8 cellular contexts compared by ENCODE assay signal in the genomic region with DNA sequence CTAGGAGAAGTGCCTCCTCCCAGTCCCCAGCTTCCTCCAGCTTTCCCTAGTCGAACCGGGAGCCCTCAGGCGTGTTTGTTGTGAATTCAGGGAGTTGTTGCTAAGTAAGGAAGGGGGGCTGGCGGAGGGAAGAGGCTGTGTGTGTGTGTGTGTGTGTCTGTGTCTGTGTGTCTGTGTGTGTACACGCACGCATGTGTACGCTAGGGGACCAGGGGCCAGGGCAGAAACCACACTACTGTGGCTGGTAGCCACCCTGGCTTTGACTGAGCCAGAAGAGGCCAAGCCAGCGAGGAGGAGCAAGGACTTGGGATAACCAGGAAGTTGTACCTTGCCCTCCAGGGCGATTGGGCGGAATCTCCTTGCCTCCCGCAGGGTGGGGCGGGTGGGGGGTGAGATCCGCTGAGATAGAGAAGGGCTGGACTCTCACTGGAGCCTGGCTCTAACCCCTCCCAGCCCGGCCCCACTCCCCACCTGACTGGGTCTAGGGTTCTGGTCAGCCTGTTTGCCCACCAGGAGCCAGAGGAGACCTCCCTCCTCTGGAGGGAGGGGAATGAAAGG. TPM values are rescaled to one million over a fixed set of nuclear protein-coding genes. Genes with fewer than 3 reads are reported as not detected.
DNase-seq lines count a peak whose midpoint lies in the region; ATAC-seq and TF ChIP-seq lines count a peak whose summit lies in the region.

No MANE protein-coding gene starts in this region.

- H3K27me3 ChIP-seq in mammary epithelial cell (ENCODE audit: insufficient read depth, low read length) (no peaks in the 10 kb centered on the region), stomach (no peaks in the 10 kb centered on the region)

- no TSS peak for BruUV-seq in mammary epithelial cell (replicated peaks; lab: Mats Ljungman, UMichigan)

- intact Hi-C loops in mammary epithelial cell (cut with micrococcal nuclease): no loop called here
- intact Hi-C loops in stomach (cut with DNase I; ENCODE audit: low total_unique reads): no loop called here

- ATAC-seq in HG03108 (IDR thresholded peaks at IDR 0.05; ENCODE audit: unreplicated experiment): no peak
- ATAC-seq in GM21576 (IDR thresholded peaks at IDR 0.05; ENCODE audit: unreplicated experiment): no peak

- in situ Hi-C loops in mammary epithelial cell (cut with MboI; ENCODE audit: low sequenced_read_pairs in 2 of 2): no loop called here

- CTCF ChIA-PET in mammary epithelial cell (lab: Charles Lee; ENCODE audit: low non-redundant PET): no interaction called here

- dilution Hi-C loops in mammary epithelial cell (cut with HindIII; ENCODE audit: low sequenced_read_pairs): no loop called here

- H3K4me3 ChIP-seq in mammary epithelial cell (replicated peaks in 1 of 3; ENCODE audit: insufficient read depth in 1 of 3, low read depth in 2 of 3, low read length in 3 of 3): peak overlapping the region in 2 of 3 experiments; percentile 22 to 25
- H3K4me3 ChIP-seq in stomach: peak overlapping the region; percentile 89 to 97 (median 90)

- H3K79me2 ChIP-seq in mammary epithelial cell (ENCODE audit: insufficient read depth, low read length): peaks cover 93% of the 10 kb centered on the region

- TF ChIP-seq POLR2A in stomach (IDR thresholded peaks at IDR 0.05): no peak

- H3K9ac ChIP-seq in mammary epithelial cell (ENCODE audit: insufficient read depth, low read length): peak overlapping the region; percentile 84

- H3K4me1 ChIP-seq in mammary epithelial cell (ENCODE audit: insufficient read depth, low read length) (peaks cover 98% of the 10 kb centered on the region), stomach (peaks cover 98 to 100% (median 100%) of the 10 kb centered on the region in 4 donors)

- H3K36me3 ChIP-seq in mammary epithelial cell (ENCODE audit: insufficient read depth, low read length): no peaks in the 10 kb centered on the region
- H3K36me3 ChIP-seq in stomach: no peaks in the 10 kb centered on the region

- no peak for TF ChIP-seq CTCF in mammary epithelial cell (conservative IDR thresholded peaks at IDR 0.05 in 1 of 2, IDR thresholded peaks at IDR 0.05 in 1 of 2; ENCODE audit: extremely low read depth in 1 of 2, insufficient read depth in 1 of 2, low read depth in 1 of 2, low read length in 2 of 2)
- no peak for TF ChIP-seq CTCF in stomach (IDR thresholded peaks at IDR 0.05)

- peak overlapping the region; percentile 64 for H3K4me2 ChIP-seq in mammary epithelial cell (ENCODE audit: insufficient read depth, low read depth, low read length)

- H4K20me1 ChIP-seq in mammary epithelial cell (ENCODE audit: insufficient read depth, low read length): no peaks in the 10 kb centered on the region

- H3K27ac ChIP-seq in mammary epithelial cell (ENCODE audit: insufficient read depth, low read depth, low read length): peak overlapping the region; percentile 88
- H3K27ac ChIP-seq in stomach: peak overlapping the region; percentile 86 to 99 (median 97)

- peak; percentile 58 for DNase-seq in NCI-H748 (lab: John Stamatoyannopoulos, UW; ENCODE audit: unreplicated experiment)
- no peak for DNase-seq in NCI-H748 treated with DMSO at 0.1 percent for 48 hours (lab: John Stamatoyannopoulos, UW)
- DNase-seq in NCI-H526 treated with DMSO at 0.1 percent for 48 hours (lab: John Stamatoyannopoulos, UW): peak; percentile 92
- DNase-seq in mammary epithelial cell: peak; percentile 83
- peak; percentile 94 for DNase-seq in kidney tubule cell (ENCODE audit: low spot score)
- peak; percentile 78 for DNase-seq in stomach

- no peak for TF ChIP-seq EP300 in stomach (IDR thresholded peaks at IDR 0.05)

- H2AFZ ChIP-seq in mammary epithelial cell (ENCODE audit: low read depth, low read length): no peak overlapping the region

- 8% methylated on average over 6 of the region's 14 CpGs for WGBS in mammary epithelial cell (ENCODE audit: low coverage, missing lambda C conversion rate)
- 5 to 22% (median 9%) methylated on average over 5 to 14 of the region's 14 CpGs for WGBS in stomach, 5 donors

- H3K9me3 ChIP-seq in mammary epithelial cell (replicated peaks; ENCODE audit: insufficient read depth, low read length) (no peaks in the 10 kb centered on the region), stomach (no peaks in the 10 kb centered on the region)

RNA-seq across cellular contexts. Expression of gene BCL9L, which starts 7.5 kb away (rescaled TPM):
- total RNA-seq in mammary epithelial cell: 100 to 1,000 TPM in 1 of 2 donors, 10 to 100 TPM in 1; 29.2 to 146 TPM
- 20.5 TPM for polyA plus RNA-seq in mammary epithelial cell
- 39.1 TPM for polyA minus RNA-seq in mammary epithelial cell
- 10 to 100 TPM in 4 of 5 donors, 1 to 10 TPM in 1; 9.9 to 35.2 (median 20.4) TPM for total RNA-seq in stomach
- polyA plus RNA-seq in stomach: 10 to 100 TPM in 1 of 3 donors, 1 to 10 TPM in 2; 4.2 to 11.7 (median 6.0) TPM

RNA-seq across cellular contexts. Expression of gene CXCR5, which starts 34.5 kb away (rescaled TPM):
- total RNA-seq in mammary epithelial cell (not detected), stomach (under 1 TPM in 1 of 5 donors, not detected in 4; 0.14 TPM)
- polyA plus RNA-seq in mammary epithelial cell (not detected), stomach (under 1 TPM; 0.12 to 0.60 (median 0.15) TPM)
- not detected for polyA minus RNA-seq in mammary epithelial cell

RNA-seq across cellular contexts. Expression of gene UPK2, which starts 37.9 kb away (rescaled TPM):
- total RNA-seq in mammary epithelial cell: under 1 TPM in 1 of 2 donors, not detected in 1; 0.45 TPM
- polyA plus RNA-seq in mammary epithelial cell: 0.74 TPM
- polyA minus RNA-seq in mammary epithelial cell: not detected
- total RNA-seq in stomach: not detected
- polyA plus RNA-seq in stomach: under 1 TPM in 1 of 3 donors, not detected in 2; 0.50 TPM

RNA-seq across cellular contexts. Expression of gene FOXR1, which starts 53.4 kb away (rescaled TPM):
- total RNA-seq in mammary epithelial cell (not detected), stomach (not detected)
- polyA plus RNA-seq in mammary epithelial cell (not detected), stomach (not detected)
- polyA minus RNA-seq in mammary epithelial cell: not detected
